In the genomic region with DNA sequence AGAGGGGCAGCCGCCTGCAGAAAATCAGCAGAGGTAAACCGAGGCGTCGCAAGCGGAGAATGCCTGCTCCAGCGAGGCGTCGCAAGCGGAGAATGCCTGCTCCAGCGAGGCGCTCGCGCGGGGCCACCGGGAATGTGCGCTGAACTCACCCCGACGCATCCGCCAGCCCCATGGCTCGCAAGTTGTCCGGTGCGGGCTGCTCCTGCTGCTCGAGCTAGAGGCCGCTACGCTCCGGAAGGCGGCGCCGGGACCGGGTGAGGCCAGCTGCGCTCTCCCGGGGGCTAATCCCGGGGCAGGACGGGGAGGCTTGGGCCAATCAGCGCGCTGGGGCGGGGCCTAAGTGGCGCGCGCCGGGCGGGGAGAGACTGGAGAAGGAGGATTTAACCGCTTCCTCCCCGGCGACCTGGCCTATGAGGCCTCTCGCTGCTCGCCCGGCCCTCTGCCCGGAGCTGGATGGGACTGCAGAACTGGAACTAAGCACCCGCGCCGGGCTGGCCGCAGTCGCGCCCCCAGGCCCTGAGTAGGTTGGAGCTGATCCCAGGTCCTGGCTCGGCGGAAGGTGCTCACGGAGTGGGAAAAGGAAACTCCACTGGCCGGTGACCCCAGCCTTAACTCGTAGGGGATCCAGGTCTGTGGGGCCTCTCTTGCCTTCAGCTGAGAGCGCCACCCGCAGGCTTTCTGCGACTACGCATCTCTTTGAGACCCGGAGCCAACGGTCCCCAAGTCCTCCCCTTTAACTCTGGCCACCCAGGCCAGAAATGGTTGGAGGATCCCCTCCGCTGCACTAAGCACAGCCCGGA, we compare ENCODE assay signal across 8 cellular contexts. TPM values are rescaled to one million over a fixed set of nuclear protein-coding genes. Genes with fewer than 3 reads are reported as not detected.
DNase-seq lines count a peak whose midpoint lies in the region; ATAC-seq and TF ChIP-seq lines count a peak whose summit lies in the region.

TSS of gene SLC26A6 (minus strand) at position 240 of the 800 bp plus-strand sequence. CDS start at position 172, 68 bp downstream.

- H3K27me3 Mint-ChIP-seq in activated T-helper 17 cell treated with anti-CD3 and anti-CD28 coated beads, Interleukin-2, amount 50 U/mL, for 72 hours = no peaks in the 10 kb centered on the region
- H3K27me3 Mint-ChIP-seq in natural killer cell (ENCODE audit: low read depth in 2 of 2) = no peaks in the 10 kb centered on the region

- peak; percentile 45 for TF ChIP-seq CTCF in LNCaP clone FGC (IDR thresholded peaks at IDR 0.05; ENCODE audit: control insufficient read depth, extremely low read depth, insufficient read depth)
- peak; percentile 72 for TF ChIP-seq CTCF in RWPE1 (conservative IDR thresholded peaks at IDR 0.05; ENCODE audit: low read depth)
- peak; percentile 66 for TF ChIP-seq CTCF in fibroblast of mammary gland (conservative IDR thresholded peaks at IDR 0.05; ENCODE audit: control insufficient read depth, insufficient read depth, low read depth, low read length)
- peak; percentile 42 for TF ChIP-seq CTCF in natural killer cell (IDR thresholded peaks at IDR 0.05)

- H3K27ac Mint-ChIP-seq in activated T-helper 17 cell treated with anti-CD3 and anti-CD28 coated beads, Interleukin-2, amount 50 U/mL, for 72 hours = peak within 1 kb of the TSS; percentile 58
- H3K27ac Mint-ChIP-seq in natural killer cell = peak within 1 kb of the TSS; percentile 62 to 81

- intact Hi-C loops in natural killer cell (cut with micrococcal nuclease) = loop anchor here (1.0 kb wide), 1 partner anchor 20 kb away; no protein-coding TSS in a partner anchor

- H3K4me3 ChIP-seq in LNCaP clone FGC (ENCODE audit: low read depth, low read length) (peak within 1 kb of the TSS; percentile 95), fibroblast of mammary gland (ENCODE audit: control insufficient read depth, low read depth, low read length) (peak within 1 kb of the TSS; percentile 82)

- peak within 1 kb of the TSS; percentile 89 for H3K27ac ChIP-seq in RWPE1

- H3K4me1 Mint-ChIP-seq in activated T-helper 17 cell treated with anti-CD3 and anti-CD28 coated beads, Interleukin-2, amount 50 U/mL, for 72 hours = peaks cover 8% of the 10 kb centered on the region
- H3K4me1 Mint-ChIP-seq in natural killer cell = peaks cover 0 to 31% of the 10 kb centered on the region in 2 donors

- peak; percentile 99 for DNase-seq in ELF-1 (ENCODE audit: low read depth, low spot score)
- peak; percentile 84 for DNase-seq in H4 (ENCODE audit: low spot score)
- DNase-seq in LNCaP clone FGC (ENCODE audit: low read depth) = peak; percentile 86
- peak; percentile 99 for DNase-seq in RWPE1 (ENCODE audit: low spot score)
- DNase-seq in fibroblast of mammary gland (ENCODE audit: low read depth) = peak; percentile 92
- peak; percentile 86 for DNase-seq in natural killer cell
- peak; percentile 93 for DNase-seq in stimulated activated naive CD4-positive, alpha-beta T cell treated with Interleukin-2 at 50 U/mL for 16 hours (lab: John Stamatoyannopoulos, UW)

- H3K36me3 Mint-ChIP-seq in activated T-helper 17 cell treated with anti-CD3 and anti-CD28 coated beads, Interleukin-2, amount 50 U/mL, for 72 hours (ENCODE audit: low read depth) = peaks cover 22% of the 10 kb centered on the region
- H3K36me3 Mint-ChIP-seq in natural killer cell = no peaks in the 10 kb centered on the region

- H3K4me3 Mint-ChIP-seq in activated T-helper 17 cell treated with anti-CD3 and anti-CD28 coated beads, Interleukin-2, amount 50 U/mL, for 72 hours = peak within 1 kb of the TSS; percentile 77
- peak within 1 kb of the TSS; percentile 93 for H3K4me3 Mint-ChIP-seq in natural killer cell

- POLR2A ChIA-PET in RWPE1 (lab: Yijun Ruan, JAX; ENCODE audit: low non-redundant PET) = no interaction called here

- CTCF ChIA-PET in RWPE1 (lab: Yijun Ruan, JAX) = interaction anchor here (0.5 to 2.5 kb wide), 3 partner anchors 11 to 809 kb away, joined by 3 to 12 read pairs (median 4); no protein-coding TSS in a partner anchor

- H3K9me3 Mint-ChIP-seq in activated T-helper 17 cell treated with anti-CD3 and anti-CD28 coated beads, Interleukin-2, amount 50 U/mL, for 72 hours = no peaks in the 10 kb centered on the region
- no peaks in the 10 kb centered on the region for H3K9me3 Mint-ChIP-seq in natural killer cell

- ATAC-seq in activated T-helper 17 cell treated with anti-CD3 and anti-CD28 coated beads, Interleukin-2, amount 50 U/mL, for 72 hours (replicated peaks) = peak; percentile 98
- ATAC-seq in natural killer cell = peak; percentile 95 to 96 (median 96)

RNA-seq across cellular contexts. Expression of gene SLC26A6, which starts in this region (rescaled TPM):
- 7.8 and 9.6 TPM in 2 replicates for total RNA-seq in H4 (2014; rRNA removed; shearing (Covaris generic))
- total RNA-seq in activated T-helper 17 cell treated with anti-CD3 and anti-CD28 coated beads, Interleukin-2, amount 50 U/mL, for 72 hours = 10 to 100 TPM; 34.9 to 37.6 TPM
- 10 to 100 TPM; 25.8 to 37.6 (median 32.3) TPM for total RNA-seq in natural killer cell

Comparison
In these comparisons a context has a peak if more than half of its experiments do, and no peak if none do; other contexts are left out.
1. Peak in every context shown above with its lines: DNase-seq, ATAC-seq, H3K4me3 ChIP-seq and H3K27ac ChIP-seq.